8 cellular contexts compared by ENCODE assay signal in the genomic region with DNA sequence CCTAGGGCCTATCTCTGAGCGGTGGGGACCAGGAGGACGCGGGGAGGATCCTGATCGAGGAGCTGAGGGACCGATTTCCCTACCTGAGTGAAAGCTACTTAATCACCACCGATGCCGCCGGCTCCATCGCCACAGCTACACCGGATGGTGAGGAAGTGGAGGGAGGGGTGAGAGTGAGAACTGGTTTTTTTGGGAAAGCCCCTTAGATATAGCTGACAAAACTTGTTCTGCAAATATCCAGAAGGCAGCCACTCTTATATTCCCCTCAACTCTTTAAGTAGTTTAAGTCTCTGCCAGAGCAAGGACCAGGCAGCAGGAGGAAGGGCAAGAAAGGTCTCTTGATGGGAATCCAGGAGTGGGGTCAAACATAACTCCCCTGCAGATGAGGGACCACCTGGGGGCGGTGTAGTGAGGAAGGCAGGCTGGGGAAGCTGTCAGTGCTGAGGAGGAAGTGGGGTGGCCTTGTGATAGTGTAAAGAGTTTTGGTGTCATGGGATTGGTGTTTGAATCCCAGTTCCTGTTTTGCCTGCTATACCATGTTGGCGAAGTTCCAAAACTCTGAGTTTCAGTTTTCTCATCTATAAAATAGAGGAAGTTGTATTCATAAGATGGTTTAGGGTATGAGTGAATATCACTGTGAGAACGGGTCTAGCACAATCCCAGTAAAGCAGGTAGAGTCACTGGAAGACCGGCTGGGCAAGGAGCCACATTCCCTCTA. TPM values are rescaled to one million over a fixed set of nuclear protein-coding genes. Genes with fewer than 3 reads are reported as not detected.
DNase-seq lines count a peak whose midpoint lies in the region; ATAC-seq, FAIRE-seq and TF ChIP-seq lines count a peak whose summit lies in the region.

No MANE protein-coding gene starts in this region.

- no peak for FAIRE-seq in RCC 7860 (lab: Jason Lieb, UNC)

- H3K4me1 ChIP-seq in CD4-positive, alpha-beta memory T cell (ENCODE audit: insufficient read depth, low read length), result peaks cover 64% of the 10 kb centered on the region
- peaks cover 27% of the 10 kb centered on the region for H3K4me1 ChIP-seq in KMS-11 (ENCODE audit: low read depth, poor library complexity, severe bottlenecking)

- H4K20me1 ChIP-seq in KMS-11 (ENCODE audit: insufficient read depth), result no peaks in the 10 kb centered on the region

- peaks cover 51 to 76% (median 61%) of the 10 kb centered on the region in 4 donors for H3K4me1 Mint-ChIP-seq in CD4-positive, alpha-beta memory T cell

- peak; percentile 54 to 89 (median 65) for DNase-seq in CD4-positive, alpha-beta memory T cell
- DNase-seq in activated CD8-positive, alpha-beta memory T cell treated with anti-CD3 and anti-CD28 coated beads for 48 hours (ENCODE audit: low read depth in 2 of 3, low spot score in 2 of 3), result peak in 2 of 3 experiments; percentile 22 to 26
- DNase-seq in germinal center (ENCODE audit: low spot score) (peak; percentile 86), RCC 7860 (ENCODE audit: low spot score) (no peak), AG08396 (ENCODE audit: low spot score) (no peak)
- DNase-seq in stimulated activated CD8-positive, alpha-beta memory T cell treated with anti-CD3 and anti-CD28 coated beads, Interleukin-15, amount 100 ng/mL, for 48 hours (ENCODE audit: low read depth in 2 of 2), result peak; percentile 29 to 37

- H3K9me3 ChIP-seq in CD4-positive, alpha-beta memory T cell (ENCODE audit: control insufficient read depth in 1 of 2, low read length in 2 of 2), result no peaks in the 10 kb centered on the region

- no peak for TF ChIP-seq CTCF in KMS-11 (conservative IDR thresholded peaks at IDR 0.05; ENCODE audit: low read depth, low read length)

- peak overlapping the region in 1 of 2 donors; percentile 8 for H3K4me3 ChIP-seq in CD4-positive, alpha-beta memory T cell (ENCODE audit: low read length in 2 of 2)
- no peak overlapping the region for H3K4me3 ChIP-seq in KMS-11 (IDR thresholded peaks at IDR 0.05; ENCODE audit: insufficient read depth, low read depth, low read length)

- H3K4me3 Mint-ChIP-seq in CD4-positive, alpha-beta memory T cell, result peak overlapping the region; percentile 61 to 98 (median 84)

- intact Hi-C loops in CD4-positive, alpha-beta memory T cell (cut with micrococcal nuclease), result no loop called here

- H3K27me3 ChIP-seq in CD4-positive, alpha-beta memory T cell (ENCODE audit: insufficient read depth, low read length), result no peaks in the 10 kb centered on the region
- no peaks in the 10 kb centered on the region for H3K27me3 ChIP-seq in KMS-11 (ENCODE audit: insufficient read depth, low read depth)

- peak overlapping the region; percentile 2; the same call in 1 of the 2 replicates for H3K4me2 ChIP-seq in KMS-11

- peaks cover 32% of the 10 kb centered on the region for H3K36me3 ChIP-seq in CD4-positive, alpha-beta memory T cell (ENCODE audit: insufficient read depth, low read length)
- H3K36me3 ChIP-seq in KMS-11 (ENCODE audit: insufficient read depth), result no peaks in the 10 kb centered on the region

- no peak overlapping the region for H2AFZ ChIP-seq in KMS-11 (ENCODE audit: low read depth)

- no peak overlapping the region for H3K9ac ChIP-seq in KMS-11

- ATAC-seq in GM21381 (IDR thresholded peaks at IDR 0.05; ENCODE audit: unreplicated experiment), result peak; percentile 28

- CTCF ChIA-PET in CD4-positive, alpha-beta memory T cell (lab: Charles Lee; ENCODE audit: partially characterized antibody), result interaction anchor here (1.0 to 3.0 kb wide), 10 partner anchors 8 to 87 kb away, joined by 3 to 24 read pairs (median 5); partner anchors contain the start of genes MCEE and MPHOSPH10

- H3K36me3 Mint-ChIP-seq in CD4-positive, alpha-beta memory T cell, result peaks cover 26 to 51% of the 10 kb centered on the region in 2 donors

- H3K9me3 Mint-ChIP-seq in CD4-positive, alpha-beta memory T cell, result peaks cover 0 to 3% (median 0%) of the 10 kb centered on the region in 8 donors

- H3K27me3 Mint-ChIP-seq in CD4-positive, alpha-beta memory T cell, result no peaks in the 10 kb centered on the region

- POLR2A ChIA-PET in CD4-positive, alpha-beta memory T cell (lab: Charles Lee; ENCODE audit: partially characterized antibody), result interaction anchor here (0.9 to 8.1 kb wide), 6 partner anchors 9 to 778 kb away, joined by 3 to 154 read pairs (median 4); partner anchors contain the start of genes MCEE, MPHOSPH10, SNRPG and ZNF638

- H3K27ac ChIP-seq in CD4-positive, alpha-beta memory T cell (ENCODE audit: low read depth, low read length), result peak overlapping the region; percentile 94
- no peak overlapping the region for H3K27ac ChIP-seq in KMS-11

- peak overlapping the region; percentile 94 to 100 (median 99) for H3K27ac Mint-ChIP-seq in CD4-positive, alpha-beta memory T cell

- peaks cover 8% of the 10 kb centered on the region; the same call in 1 of the 2 replicates for H3K79me2 ChIP-seq in KMS-11 (ENCODE audit: insufficient read depth, low read depth)

RNA-seq across cellular contexts. Expression of gene NAGK, which starts 3.4 kb away (rescaled TPM):
- 100 to 1,000 TPM; 161 to 167 TPM for total RNA-seq in CD4-positive, alpha-beta memory T cell
- polyA plus RNA-seq in CD4-positive, alpha-beta memory T cell, result 10 to 100 TPM; 73.8 to 82.4 TPM

RNA-seq across cellular contexts. Expression of gene MCEE, which starts 58.2 kb away (rescaled TPM):
- total RNA-seq in CD4-positive, alpha-beta memory T cell, result 10 to 100 TPM; 27.1 to 30.0 TPM
- 10 to 100 TPM; 20.7 to 24.7 TPM for polyA plus RNA-seq in CD4-positive, alpha-beta memory T cell

RNA-seq across cellular contexts. Expression of gene MPHOSPH10, which starts 58.6 kb away (rescaled TPM):
- 10 to 100 TPM; 50.6 to 54.2 TPM for total RNA-seq in CD4-positive, alpha-beta memory T cell
- 10 to 100 TPM; 13.4 to 32.0 TPM for polyA plus RNA-seq in CD4-positive, alpha-beta memory T cell

Comparison
In these comparisons a context has a peak if more than half of its experiments do, and no peak if none do; other contexts are left out.
1. DNase-seq: peak in CD4-positive, alpha-beta memory T cell (5 of 5), activated CD8-positive, alpha-beta memory T cell treated with anti-CD3 and anti-CD28 coated beads for 48 hours (2 of 3), germinal center (single experiment) and stimulated activated CD8-positive, alpha-beta memory T cell treated with anti-CD3 and anti-CD28 coated beads, Interleukin-15, amount 100 ng/mL, for 48 hours (2 of 2); none in RCC 7860 (single experiment) and AG08396 (single experiment).